ENCODE assay signal across 15 cellular contexts in the genomic region with DNA sequence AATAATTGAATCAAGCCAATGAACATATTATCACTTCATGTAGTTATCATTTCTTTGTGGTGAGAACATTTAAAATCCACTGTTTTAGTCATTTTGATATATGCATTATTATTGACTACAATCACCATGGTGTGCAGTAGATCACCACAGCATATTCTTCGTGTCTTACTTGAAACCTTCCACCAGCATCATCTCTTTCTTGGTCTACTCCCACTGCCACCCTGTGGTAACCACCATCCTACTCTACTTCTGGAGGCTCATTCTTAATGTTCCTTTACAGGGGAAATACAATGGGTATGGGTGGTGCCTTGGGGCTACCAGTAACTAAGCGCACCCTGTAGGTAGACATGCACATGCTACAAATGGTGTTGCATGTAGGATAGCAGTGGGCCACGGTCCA. TPM values are rescaled to one million over a fixed set of nuclear protein-coding genes. Genes with fewer than 3 reads are reported as not detected.
DNase-seq lines count a peak whose midpoint lies in the region; ATAC-seq and TF ChIP-seq lines count a peak whose summit lies in the region.
"Had no signal": no experiment of that assay in that cellular context is flagged by ENCODE, and none has a peak within 500 bp of the region (broad histone marks: within the 10 kb centered on the region; RNA-seq: fewer than 3 reads in every experiment).

No MANE protein-coding gene starts in this region.

- peaks cover 50% of the 10 kb centered on the region for H3F3A ChIP-seq in SU-DHL-6 (ENCODE audit: insufficient read depth)

- ATAC-seq in GM19455 (IDR thresholded peaks at IDR 0.05; ENCODE audit: unreplicated experiment) = no peak
- ATAC-seq: sciatic nerve had no signal

- H3K27ac ChIP-seq in SU-DHL-6 (ENCODE audit: low read depth, low read length) (peak overlapping the region; percentile 98), esophagus muscularis mucosa (replicated peaks in 1 of 4) (peak overlapping the region; percentile 32 to 63 (median 50)), transverse colon (peak overlapping the region in 3 of 4 donors; percentile 56 to 70 (median 66)), osteoblast (ENCODE audit: low read depth, low read length) (no peak overlapping the region)
- H3K27ac ChIP-seq: cardiac muscle cell, testis had no signal

- DNase-seq in stimulated activated CD4-positive, alpha-beta T cell treated with anti-CD3 and anti-CD28 coated beads, Interleukin-4, amount 100 ng/mL, for 24 hours = peak; percentile 12
- DNase-seq in stimulated activated CD4-positive, alpha-beta T cell treated with anti-CD3 and anti-CD28 coated beads, Interleukin-15, amount 100 ng/mL, for 24 hours = no peak
- DNase-seq in esophagus muscularis mucosa (ENCODE audit: extremely low spot score) = no peak
- DNase-seq in transverse colon = no peak
- DNase-seq in anterior cingulate cortex (lab: John Stamatoyannopoulos, UW) = no peak
- no peak for DNase-seq in osteoblast (ENCODE audit: insufficient read length, low spot score, missing footprints)
- DNase-seq: COR-L47, H7, mucosa of descending colon, NCI-H2081, testis had no signal

- H4K20me1 ChIP-seq in SU-DHL-6 (ENCODE audit: low read depth, low read length) (no peaks in the 10 kb centered on the region), osteoblast (ENCODE audit: insufficient read depth, low read length) (peaks cover 35% of the 10 kb centered on the region)

- peaks cover 93% of the 10 kb centered on the region for H3K79me2 ChIP-seq in SU-DHL-6 (ENCODE audit: insufficient read depth, low read length)
- peaks cover 63% of the 10 kb centered on the region for H3K79me2 ChIP-seq in osteoblast (ENCODE audit: insufficient read depth, low read length)

- H3K36me3 ChIP-seq in SU-DHL-6 (ENCODE audit: low read length) (no peaks in the 10 kb centered on the region), esophagus muscularis mucosa (no peaks in the 10 kb centered on the region), transverse colon (no peaks in the 10 kb centered on the region), osteoblast (ENCODE audit: insufficient read depth, low read length) (no peaks in the 10 kb centered on the region)
- H3K36me3 ChIP-seq: cardiac muscle cell had no signal

- H3K27me3 ChIP-seq in SU-DHL-6 (ENCODE audit: low read length) (no peaks in the 10 kb centered on the region), esophagus muscularis mucosa (no peaks in the 10 kb centered on the region), transverse colon (no peaks in the 10 kb centered on the region), osteoblast (ENCODE audit: insufficient read depth, low read length) (no peaks in the 10 kb centered on the region)
- H3K27me3 ChIP-seq: cardiac muscle cell, testis had no signal

- no peaks in the 10 kb centered on the region for H3K9me2 ChIP-seq in SU-DHL-6 (replicated peaks; ENCODE audit: insufficient read depth, low read length)

- H3K4me1 ChIP-seq in esophagus muscularis mucosa (peaks cover 8 to 60% (median 38%) of the 10 kb centered on the region in 4 donors), transverse colon (peaks cover 0 to 25% (median 13%) of the 10 kb centered on the region in 4 donors), osteoblast (ENCODE audit: insufficient read depth, low read length) (peaks cover 9% of the 10 kb centered on the region)
- H3K4me1 ChIP-seq: testis had no signal

- in situ Hi-C loops in transverse colon (cut with MboI; ENCODE audit: low pct_ligation_motif_present in 1 of 4, low pct_unique_long_range_greater_than_20kb in 1 of 4, low sequenced_read_pairs in 3 of 4) = no loop called here

- TF ChIP-seq EP300 in esophagus muscularis mucosa (IDR thresholded peaks at IDR 0.05) (no peak), transverse colon (IDR thresholded peaks at IDR 0.05; ENCODE audit: low read depth) (no peak)

- no peak for TF ChIP-seq CTCF in SU-DHL-6 (IDR thresholded peaks at IDR 0.05; ENCODE audit: insufficient read depth, low read length, poor library complexity, severe bottlenecking)
- no peak for TF ChIP-seq CTCF in esophagus muscularis mucosa (IDR thresholded peaks at IDR 0.05)
- TF ChIP-seq CTCF in transverse colon (IDR thresholded peaks at IDR 0.05) = no peak
- no peak for TF ChIP-seq CTCF in osteoblast (IDR thresholded peaks at IDR 0.05; ENCODE audit: extremely low read depth, low read depth, low read length)

- WGBS in esophagus muscularis mucosa = over 99% methylated on average over 3 of the region's 3 CpGs
- WGBS in transverse colon (ENCODE audit: low coverage in 1 of 2), 2 donors = 83 to 86% methylated on average over 1 to 3 of the region's 3 CpGs

- no peaks in the 10 kb centered on the region for H3K9me3 ChIP-seq in SU-DHL-6 (ENCODE audit: insufficient read depth, low read length)
- no peaks in the 10 kb centered on the region for H3K9me3 ChIP-seq in esophagus muscularis mucosa
- no peaks in the 10 kb centered on the region for H3K9me3 ChIP-seq in transverse colon
- no peaks in the 10 kb centered on the region for H3K9me3 ChIP-seq in osteoblast (ENCODE audit: low read depth, low read length)
- H3K9me3 ChIP-seq: mucosa of descending colon, testis had no signal

- no peak overlapping the region for H3K4me2 ChIP-seq in SU-DHL-6 (ENCODE audit: low read depth, low read length, poor library complexity, severe bottlenecking)
- H3K4me2 ChIP-seq in osteoblast (ENCODE audit: insufficient read depth, low read length) = no peak overlapping the region

- TF ChIP-seq POLR2A in esophagus muscularis mucosa (IDR thresholded peaks at IDR 0.05; ENCODE audit: low read depth) (no peak), transverse colon (IDR thresholded peaks at IDR 0.05) (no peak)

- no peak overlapping the region for H2AFZ ChIP-seq in SU-DHL-6 (ENCODE audit: low read depth, low read length, severe bottlenecking)
- H2AFZ ChIP-seq in osteoblast (ENCODE audit: low read length) = no peak overlapping the region

- H3K9ac ChIP-seq in SU-DHL-6 (ENCODE audit: low read length) = no peak overlapping the region

- intact Hi-C loops in esophagus muscularis mucosa (cut with DNase I) (no loop called here), transverse colon (cut with DNase I; ENCODE audit: low total_unique reads) (no loop called here)

- no peak overlapping the region for H3K4me3 ChIP-seq in SU-DHL-6 (ENCODE audit: insufficient read depth, low read length, poor library complexity, severe bottlenecking)
- no peak overlapping the region for H3K4me3 ChIP-seq in esophagus muscularis mucosa
- no peak overlapping the region for H3K4me3 ChIP-seq in transverse colon
- H3K4me3 ChIP-seq in osteoblast (ENCODE audit: insufficient read depth, low read length) = no peak overlapping the region
- H3K4me3 ChIP-seq: cardiac muscle cell, mucosa of descending colon, testis had no signal

RNA-seq across cellular contexts. Expression of a gene that starts 25.4 kb away (rescaled TPM):
- 10 to 100 TPM; 28.2 to 35.3 (median 30.3) TPM for total RNA-seq in esophagus muscularis mucosa
- total RNA-seq in transverse colon = 10 to 100 TPM in 3 of 4 donors, 1 to 10 TPM in 1; 7.6 to 29.5 (median 16.6) TPM
- total RNA-seq in osteoblast = 77.4 and 87.8 TPM in 2 replicates

RNA-seq across cellular contexts. Expression of a gene that starts 51.8 kb away (rescaled TPM):
- total RNA-seq in esophagus muscularis mucosa (10 to 100 TPM in 2 of 4 donors, 1 to 10 TPM in 2; 7.5 to 12.3 (median 10.4) TPM), transverse colon (10 to 100 TPM in 3 of 4 donors, not detected in 1; 11.1 to 16.9 (median 16.7) TPM), osteoblast (6.2 TPM in 2 replicates)

RNA-seq across cellular contexts. Expression of a gene that starts 52.0 kb away (rescaled TPM):
- total RNA-seq in esophagus muscularis mucosa = 10 to 100 TPM in 3 of 4 donors, 1 to 10 TPM in 1; 9.1 to 16.0 (median 10.4) TPM
- 10 to 100 TPM in 3 of 4 donors, 1 to 10 TPM in 1; 9.2 to 25.1 (median 18.8) TPM for total RNA-seq in transverse colon
- 13.0 and 13.4 TPM in 2 replicates for total RNA-seq in osteoblast
